Comparison of ENCODE assay signal across 1 cellular context in genomic region chr1:54809496-54810074, GRCh38.
TF ChIP-seq lines count a peak whose summit lies in the region.

No MANE protein-coding gene starts in this region.

TF ChIP-seq in H1, 55 proteins besides CTCF, POLR2A, EP300 and RAD21:
- TF ChIP-seq JUN (IDR thresholded peaks at IDR 0.05; ENCODE audit: low read depth, low read length) = no peak
- TF ChIP-seq, protein P1, sequence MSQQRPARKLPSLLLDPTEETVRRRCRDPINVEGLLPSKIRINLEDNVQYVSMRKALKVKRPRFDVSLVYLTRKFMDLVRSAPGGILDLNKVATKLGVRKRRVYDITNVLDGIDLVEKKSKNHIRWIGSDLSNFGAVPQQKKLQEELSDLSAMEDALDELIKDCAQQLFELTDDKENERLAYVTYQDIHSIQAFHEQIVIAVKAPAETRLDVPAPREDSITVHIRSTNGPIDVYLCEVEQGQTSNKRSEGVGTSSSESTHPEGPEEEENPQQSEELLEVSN (IDR thresholded peaks at IDR 0.05) = no peak
- TF ChIP-seq PHF8 (conservative IDR thresholded peaks at IDR 0.05; ENCODE audit: low read depth, low read length) = no peak
- TF ChIP-seq RNF2 (IDR thresholded peaks at IDR 0.05; ENCODE audit: borderline replicate concordance, low read depth, low read length, missing control alignments, poor library complexity, severe bottlenecking) = no peak
- no peak for TF ChIP-seq CHD2 (IDR thresholded peaks at IDR 0.05; ENCODE audit: low read length)
- no peak for TF ChIP-seq SP4 (IDR thresholded peaks at IDR 0.05; ENCODE audit: low read length)
- no peak for TF ChIP-seq FOSL1 (IDR thresholded peaks at IDR 0.05; ENCODE audit: insufficient read depth, low read depth, low read length)
- no peak for TF ChIP-seq ASH2L (IDR thresholded peaks at IDR 0.05; ENCODE audit: low read length)
